ENCODE assay signal across 12 cellular contexts in the genomic region with DNA sequence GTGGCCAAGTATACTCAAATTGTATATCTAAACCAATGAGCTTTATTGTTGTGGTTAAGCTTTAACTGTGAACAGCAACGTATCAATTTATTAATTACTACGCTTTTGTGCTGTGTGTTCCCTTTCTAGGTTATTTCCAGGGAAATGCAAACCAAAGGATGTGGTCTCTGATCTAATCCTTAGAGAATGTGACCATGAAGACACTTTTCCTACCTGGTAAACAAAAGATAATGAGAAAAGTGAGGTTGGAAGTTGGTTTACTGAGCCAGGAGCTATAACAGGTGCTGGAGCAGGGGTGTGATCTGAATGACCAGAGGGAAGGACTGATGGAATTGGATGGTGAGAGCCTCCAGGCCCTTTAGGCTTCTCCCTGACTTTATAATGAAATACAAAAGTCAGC.
"Had no signal": no experiment of that assay in that cellular context is flagged by ENCODE, and none has a peak within 500 bp of the region (broad histone marks: within the 10 kb centered on the region; RNA-seq: fewer than 3 reads in every experiment).

No MANE protein-coding gene starts in this region.

- DNase-seq: activated CD4-positive, alpha-beta T cell treated with anti-CD3 and anti-CD28 coated beads, Interleukin-2, amount 50 U/mL, for 1 hour; activated CD8-positive, alpha-beta memory T cell treated with anti-CD3 and anti-CD28 coated beads for 24 hours; activated naive CD8-positive, alpha-beta T cell treated with anti-CD3 and anti-CD28 coated beads for 36 hours; brain microvascular endothelial cell; effector memory CD8-positive, alpha-beta T cell; erythroblast; kidney; sigmoid colon; spleen; stimulated activated naive CD8-positive, alpha-beta T cell treated with anti-CD3 and anti-CD28 coated beads, Interleukin-15, amount 100 ng/mL, for 72 hours had no signal

- ATAC-seq: activated CD4-positive, CD25-positive, alpha-beta regulatory T cell treated with anti-CD3 and anti-CD28 coated beads, Interleukin-2, amount 50 U/mL, for 24 hours; effector memory CD8-positive, alpha-beta T cell; gastroesophageal sphincter; stimulated activated naive CD8-positive, alpha-beta T cell treated with anti-CD3 and anti-CD28 coated beads, Interleukin-15, amount 100 ng/mL, for 72 hours had no signal
